17 cellular contexts compared by ENCODE assay signal in the genomic region with DNA sequence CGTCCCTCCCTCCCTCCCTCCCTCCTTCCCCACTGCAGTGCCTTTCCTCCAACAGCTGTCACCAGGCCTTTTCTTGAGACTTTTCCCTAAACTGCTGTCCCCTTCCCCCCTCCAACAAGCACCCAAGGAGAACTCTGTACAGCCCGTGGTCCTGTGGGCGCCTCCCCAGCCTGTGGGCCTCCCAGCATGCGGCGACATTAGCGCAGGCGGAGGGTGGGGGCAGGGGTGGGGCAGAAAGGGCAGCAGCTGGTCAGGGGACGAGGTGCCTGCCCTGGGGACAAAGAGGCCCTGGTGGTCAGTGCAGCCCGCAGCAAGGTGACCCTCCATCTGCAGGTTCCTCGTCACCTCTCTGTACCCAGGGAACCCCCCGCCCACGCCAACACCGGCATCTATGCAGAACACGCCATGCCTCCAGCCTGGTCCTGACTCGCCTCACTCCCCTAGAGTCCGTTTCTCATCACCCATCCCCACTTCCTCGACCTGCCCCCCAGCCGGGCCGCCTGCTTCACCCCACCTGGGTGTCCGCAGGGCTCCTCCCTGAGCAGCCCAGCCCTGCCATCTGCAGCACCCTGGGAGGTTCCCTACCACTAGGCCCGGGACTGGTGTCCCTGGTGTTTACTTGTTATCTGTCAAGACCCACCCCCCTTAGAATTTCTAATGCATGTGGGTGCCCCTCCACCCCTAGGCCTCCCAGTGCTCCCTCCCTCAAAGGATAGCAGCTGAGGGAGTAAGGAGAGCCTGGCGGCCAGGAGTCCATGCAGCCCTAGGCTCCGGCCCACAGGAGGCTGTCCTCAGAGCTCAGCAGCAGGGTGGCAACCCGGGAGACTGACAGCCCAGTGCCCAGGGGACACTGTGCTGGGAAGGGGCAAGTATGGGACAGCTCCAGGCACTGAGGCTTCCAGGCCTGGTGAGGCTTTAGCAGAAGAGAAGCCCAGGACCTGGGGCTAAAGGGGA.
DNase-seq lines count a peak whose midpoint lies in the region; ATAC-seq, FAIRE-seq and TF ChIP-seq lines count a peak whose summit lies in the region.
"Had no signal": no experiment of that assay in that cellular context is flagged by ENCODE, and none has a peak within 500 bp of the region (broad histone marks: within the 10 kb centered on the region; RNA-seq: fewer than 3 reads in every experiment).

No MANE protein-coding gene starts in this region.

- H3K27ac Mint-ChIP-seq in type B pancreatic cell, result no peak overlapping the region
- H3K27ac Mint-ChIP-seq: activated CD4-positive, alpha-beta memory T cell treated with anti-CD3 and anti-CD28 coated beads for 36 hours; T-helper 17 cell had no signal

- H3K4me1 Mint-ChIP-seq in type B pancreatic cell (ENCODE audit: unreplicated experiment), result no peaks in the 10 kb centered on the region
- H3K4me1 Mint-ChIP-seq: T-helper 17 cell had no signal

- no peak for TF ChIP-seq POLR2A in GM12891 (IDR thresholded peaks at IDR 0.05; ENCODE audit: low read depth, low read length)

- H3K9me3 Mint-ChIP-seq in type B pancreatic cell, result no peaks in the 10 kb centered on the region
- H3K9me3 Mint-ChIP-seq: activated CD4-positive, alpha-beta memory T cell treated with anti-CD3 and anti-CD28 coated beads for 36 hours had no signal

- no peaks in the 10 kb centered on the region for H3K36me3 Mint-ChIP-seq in type B pancreatic cell
- H3K36me3 Mint-ChIP-seq: activated CD4-positive, alpha-beta memory T cell treated with anti-CD3 and anti-CD28 coated beads for 36 hours had no signal

- no peak for TF ChIP-seq CTCF in type B pancreatic cell (conservative IDR thresholded peaks at IDR 0.05)

- no peaks in the 10 kb centered on the region for H3K27me3 Mint-ChIP-seq in type B pancreatic cell
- H3K27me3 Mint-ChIP-seq: activated CD4-positive, alpha-beta memory T cell treated with anti-CD3 and anti-CD28 coated beads for 36 hours had no signal

- DNase-seq in activated effector memory CD4-positive, alpha-beta T cell treated with anti-CD3 and anti-CD28 coated beads, Interleukin-2, amount 50 U/mL, for 16 hours, result peak; percentile 50
- no peak for DNase-seq in activated effector memory CD4-positive, alpha-beta T cell treated with Interleukin-2 at 50 U/mL for 16 hours
- DNase-seq in Kasumi-1 (lab: John Stamatoyannopoulos, UW) (peak; percentile 80 to 87), left lobe of liver (ENCODE audit: low spot score) (peak; percentile 40), type B pancreatic cell (ENCODE audit: extremely low spot score, unreplicated experiment) (peak; percentile 65), medulla oblongata (ENCODE audit: extremely low spot score) (no peak), GM12891 (ENCODE audit: insufficient read length, low spot score) (no peak)
- DNase-seq: ACHN; activated CD4-positive, alpha-beta memory T cell treated with anti-CD3 and anti-CD28 coated beads for 36 hours; activated naive CD4-positive, alpha-beta T cell treated with anti-CD3 and anti-CD28 coated beads, Interleukin-2, amount 50 U/mL, for 16 hours; GOT3; NCI-H1092; NCI-H345; T-helper 17 cell had no signal

- no peak for FAIRE-seq in GM12891 (lab: Jason Lieb, UNC)
- FAIRE-seq: GM19239 had no signal

- ATAC-seq in left lobe of liver (no peak), GM21515 (IDR thresholded peaks at IDR 0.05; ENCODE audit: unreplicated experiment) (no peak)
- ATAC-seq: Panc1, T-helper 17 cell had no signal

- no peak overlapping the region for H3K4me3 Mint-ChIP-seq in type B pancreatic cell
- H3K4me3 Mint-ChIP-seq: activated CD4-positive, alpha-beta memory T cell treated with anti-CD3 and anti-CD28 coated beads for 36 hours; T-helper 17 cell had no signal

TF ChIP-seq in GM12891, 5 proteins besides CTCF, POLR2A, EP300 and RAD21:
- TF ChIP-seq TAF1 (IDR thresholded peaks at IDR 0.05; ENCODE audit: low read depth, low read length) (no peak), POLR2AphosphoS5 (IDR thresholded peaks at IDR 0.05; ENCODE audit: low read depth, low read length) (no peak), SPI1 (IDR thresholded peaks at IDR 0.05; ENCODE audit: low read depth, low read length) (no peak), POU2F2 (IDR thresholded peaks at IDR 0.05; ENCODE audit: low read depth, low read length) (no peak), PAX5 (IDR thresholded peaks at IDR 0.05; ENCODE audit: insufficient read depth, low read length, severe bottlenecking) (no peak)

Comparison
In these comparisons a context has a peak if more than half of its experiments do, and no peak if none do; other contexts are left out.
1. DNase-seq: peak in activated effector memory CD4-positive, alpha-beta T cell treated with anti-CD3 and anti-CD28 coated beads, Interleukin-2, amount 50 U/mL, for 16 hours (single experiment), Kasumi-1 (2 of 2), left lobe of liver (single experiment) and type B pancreatic cell (single experiment); none in activated effector memory CD4-positive, alpha-beta T cell treated with Interleukin-2 at 50 U/mL for 16 hours (single experiment), medulla oblongata (single experiment) and GM12891 (single experiment).